In genomic region chr12:11836964-11837286, GRCh38 we compare ENCODE assay signal across 10 cellular contexts.
DNase-seq lines count a peak whose midpoint lies in the region; ATAC-seq and TF ChIP-seq lines count a peak whose summit lies in the region.
"Had no signal": no experiment of that assay in that cellular context is flagged by ENCODE, and none has a peak within 500 bp of the region (broad histone marks: within the 10 kb centered on the region; RNA-seq: fewer than 3 reads in every experiment).

No MANE protein-coding gene starts in this region.

- H3K27me3 ChIP-seq in muscle layer of duodenum (ENCODE audit: low read depth, low read length), result no peaks in the 10 kb centered on the region
- H3K27me3 ChIP-seq: cardiac muscle cell had no signal

- ATAC-seq in stimulated activated naive CD8-positive, alpha-beta T cell treated with anti-CD3 and anti-CD28 coated beads, Interleukin-15, Interleukin-2, amounts not matched to agents 100 U/mL and 50 U/mL, for 24 hours, result no peak
- no peak for ATAC-seq in HG03025 (IDR thresholded peaks at IDR 0.05; ENCODE audit: low FRiP score, unreplicated experiment)
- no peak for ATAC-seq in HG02885 (IDR thresholded peaks at IDR 0.05; ENCODE audit: poor library complexity, unreplicated experiment)
- no peak for ATAC-seq in HG03521 (IDR thresholded peaks at IDR 0.05; ENCODE audit: unreplicated experiment)

- peak overlapping the region; percentile 8 for H3K4me3 Mint-ChIP-seq in stimulated activated naive CD8-positive, alpha-beta T cell treated with anti-CD3 and anti-CD28 coated beads, Interleukin-15, Interleukin-2, amounts not matched to agents 100 ng/mL and 50 ng/mL, for 24 hours
- peak overlapping the region; percentile 54 for H3K4me3 Mint-ChIP-seq in activated CD4-positive, alpha-beta memory T cell treated with anti-CD3 and anti-CD28 coated beads for 36 hours

- no peaks in the 10 kb centered on the region for H3K9me3 Mint-ChIP-seq in stimulated activated naive CD8-positive, alpha-beta T cell treated with anti-CD3 and anti-CD28 coated beads, Interleukin-15, Interleukin-2, amounts not matched to agents 100 ng/mL and 50 ng/mL, for 24 hours
- H3K9me3 Mint-ChIP-seq in activated CD4-positive, alpha-beta memory T cell treated with anti-CD3 and anti-CD28 coated beads for 36 hours, result no peaks in the 10 kb centered on the region

- POLR2A ChIA-PET in activated CD4-positive, alpha-beta memory T cell treated with anti-CD3 and anti-CD28 coated beads for 36 hours (lab: Charles Lee), result interaction anchor here (0.7 to 3.6 kb wide), 10 partner anchors 19 to 196 kb away, joined by 3 to 16 read pairs (median 4); no protein-coding TSS in a partner anchor

- intact Hi-C loops in activated CD4-positive, alpha-beta memory T cell treated with anti-CD3 and anti-CD28 coated beads for 36 hours (cut with micrococcal nuclease), result loop anchor here (1.0 kb wide), 13 partner anchors 15 to 196 kb away; no protein-coding TSS in a partner anchor

- peaks cover 66% of the 10 kb centered on the region for H3K4me1 Mint-ChIP-seq in stimulated activated naive CD8-positive, alpha-beta T cell treated with anti-CD3 and anti-CD28 coated beads, Interleukin-15, Interleukin-2, amounts not matched to agents 100 ng/mL and 50 ng/mL, for 24 hours (ENCODE audit: low read depth)
- peaks cover 81% of the 10 kb centered on the region for H3K4me1 Mint-ChIP-seq in activated CD4-positive, alpha-beta memory T cell treated with anti-CD3 and anti-CD28 coated beads for 36 hours (ENCODE audit: low read depth)

- peak overlapping the region; percentile 77 for H3K27ac ChIP-seq in muscle layer of duodenum (ENCODE audit: low read length)
- H3K27ac ChIP-seq: cardiac muscle cell had no signal

- H3K27ac Mint-ChIP-seq in stimulated activated naive CD8-positive, alpha-beta T cell treated with anti-CD3 and anti-CD28 coated beads, Interleukin-15, Interleukin-2, amounts not matched to agents 100 ng/mL and 50 ng/mL, for 24 hours, result peak overlapping the region; percentile 91
- H3K27ac Mint-ChIP-seq in activated CD4-positive, alpha-beta memory T cell treated with anti-CD3 and anti-CD28 coated beads for 36 hours, result peak overlapping the region; percentile 98

- H3K4me1 ChIP-seq in muscle layer of duodenum (ENCODE audit: control insufficient read depth in 1 of 2, insufficient read depth in 2 of 2, low read length in 2 of 2), result peaks cover 46 to 56% of the 10 kb centered on the region in 2 donors

- no peaks in the 10 kb centered on the region for H3K9me3 ChIP-seq in muscle layer of duodenum (ENCODE audit: control insufficient read depth in 1 of 2, low read length in 2 of 2)

- H3K4me3 ChIP-seq in muscle layer of duodenum (ENCODE audit: low read depth in 1 of 2, low read length in 2 of 2), result no peak overlapping the region
- H3K4me3 ChIP-seq: cardiac muscle cell had no signal

- DNase-seq in stimulated activated naive CD8-positive, alpha-beta T cell treated with anti-CD3 and anti-CD28 coated beads, Interleukin-15, Interleukin-2, amounts not matched to agents 100 U/mL and 50 U/mL, for 24 hours, result no peak
- DNase-seq in activated CD4-positive, alpha-beta memory T cell treated with anti-CD3 and anti-CD28 coated beads for 36 hours, result no peak
- DNase-seq in GM20000 (ENCODE audit: low spot score), result no peak
- DNase-seq: NCI-H2227 treated with DMSO at 0.1 percent for 48 hours had no signal

- CTCF ChIA-PET in activated CD4-positive, alpha-beta memory T cell treated with anti-CD3 and anti-CD28 coated beads for 36 hours (lab: Charles Lee), result interaction anchor here (1.1 to 1.9 kb wide), 3 partner anchors 11 to 196 kb away, joined by 3 to 5 read pairs (median 3); no protein-coding TSS in a partner anchor

- no peak for TF ChIP-seq CTCF in GM20000 (IDR thresholded peaks at IDR 0.05; ENCODE audit: extremely low read depth, missing control alignments)

- no peaks in the 10 kb centered on the region for H3K27me3 Mint-ChIP-seq in stimulated activated naive CD8-positive, alpha-beta T cell treated with anti-CD3 and anti-CD28 coated beads, Interleukin-15, Interleukin-2, amounts not matched to agents 100 ng/mL and 50 ng/mL, for 24 hours
- H3K27me3 Mint-ChIP-seq in activated CD4-positive, alpha-beta memory T cell treated with anti-CD3 and anti-CD28 coated beads for 36 hours, result no peaks in the 10 kb centered on the region

- H3K36me3 Mint-ChIP-seq in stimulated activated naive CD8-positive, alpha-beta T cell treated with anti-CD3 and anti-CD28 coated beads, Interleukin-15, Interleukin-2, amounts not matched to agents 100 ng/mL and 50 ng/mL, for 24 hours (ENCODE audit: low read depth), result peaks cover 44% of the 10 kb centered on the region
- peaks cover 45% of the 10 kb centered on the region for H3K36me3 Mint-ChIP-seq in activated CD4-positive, alpha-beta memory T cell treated with anti-CD3 and anti-CD28 coated beads for 36 hours

- H3K36me3 ChIP-seq in muscle layer of duodenum (ENCODE audit: control insufficient read depth in 1 of 2, insufficient read depth in 2 of 2, low read length in 2 of 2), result peaks cover 4 to 8% of the 10 kb centered on the region in 2 donors
- H3K36me3 ChIP-seq: cardiac muscle cell had no signal
